Comparison of ENCODE assay signal across 1 cellular context in the genomic region with DNA sequence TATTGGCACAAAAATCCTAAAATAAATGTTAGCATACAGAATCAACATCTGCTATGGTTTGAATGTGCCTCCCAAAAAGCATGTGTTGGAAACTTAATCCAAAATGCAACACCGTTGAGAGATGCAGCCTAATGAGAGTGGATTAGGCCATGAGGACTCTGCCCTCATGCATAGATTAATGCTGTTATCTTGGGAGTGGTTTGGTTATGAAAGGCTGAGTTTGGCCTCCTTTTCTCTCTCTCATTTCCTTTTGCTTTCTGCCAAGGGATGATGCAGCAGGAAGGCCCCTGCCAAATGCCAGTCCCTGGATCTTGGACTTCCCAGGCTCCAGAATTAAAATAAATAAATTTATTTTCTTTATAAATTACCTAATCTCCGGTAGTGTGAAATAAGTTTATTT.
TF ChIP-seq lines count a peak whose summit lies in the region.

No MANE protein-coding gene starts in this region.

TF ChIP-seq in H1, 55 proteins besides CTCF, POLR2A, EP300 and RAD21:
- no peak for TF ChIP-seq KDM5A (IDR thresholded peaks at IDR 0.05; ENCODE audit: low read length)
- no peak for TF ChIP-seq CHD2 (IDR thresholded peaks at IDR 0.05; ENCODE audit: low read length)
- TF ChIP-seq, protein P1, sequence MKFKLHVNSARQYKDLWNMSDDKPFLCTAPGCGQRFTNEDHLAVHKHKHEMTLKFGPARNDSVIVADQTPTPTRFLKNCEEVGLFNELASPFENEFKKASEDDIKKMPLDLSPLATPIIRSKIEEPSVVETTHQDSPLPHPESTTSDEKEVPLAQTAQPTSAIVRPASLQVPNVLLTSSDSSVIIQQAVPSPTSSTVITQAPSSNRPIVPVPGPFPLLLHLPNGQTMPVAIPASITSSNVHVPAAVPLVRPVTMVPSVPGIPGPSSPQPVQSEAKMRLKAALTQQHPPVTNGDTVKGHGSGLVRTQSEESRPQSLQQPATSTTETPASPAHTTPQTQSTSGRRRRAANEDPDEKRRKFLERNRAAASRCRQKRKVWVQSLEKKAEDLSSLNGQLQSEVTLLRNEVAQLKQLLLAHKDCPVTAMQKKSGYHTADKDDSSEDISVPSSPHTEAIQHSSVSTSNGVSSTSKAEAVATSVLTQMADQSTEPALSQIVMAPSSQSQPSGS (IDR thresholded peaks at IDR 0.05; ENCODE audit: low read length), result no peak
- TF ChIP-seq TBP (IDR thresholded peaks at IDR 0.05; ENCODE audit: low read depth, low read length), result no peak
- TF ChIP-seq ASH2L (IDR thresholded peaks at IDR 0.05; ENCODE audit: low read length), result no peak
- no peak for TF ChIP-seq TEAD4 (IDR thresholded peaks at IDR 0.05; ENCODE audit: low read depth, low read length)
- no peak for TF ChIP-seq BRCA1 (IDR thresholded peaks at IDR 0.05; ENCODE audit: low read depth, low read length)
- no peak for TF ChIP-seq BACH1 (IDR thresholded peaks at IDR 0.05; ENCODE audit: low read length)
- TF ChIP-seq TAF1 (IDR thresholded peaks at IDR 0.05; ENCODE audit: low read depth, low read length), result no peak
